9 cellular contexts compared by ENCODE assay signal in the genomic region with DNA sequence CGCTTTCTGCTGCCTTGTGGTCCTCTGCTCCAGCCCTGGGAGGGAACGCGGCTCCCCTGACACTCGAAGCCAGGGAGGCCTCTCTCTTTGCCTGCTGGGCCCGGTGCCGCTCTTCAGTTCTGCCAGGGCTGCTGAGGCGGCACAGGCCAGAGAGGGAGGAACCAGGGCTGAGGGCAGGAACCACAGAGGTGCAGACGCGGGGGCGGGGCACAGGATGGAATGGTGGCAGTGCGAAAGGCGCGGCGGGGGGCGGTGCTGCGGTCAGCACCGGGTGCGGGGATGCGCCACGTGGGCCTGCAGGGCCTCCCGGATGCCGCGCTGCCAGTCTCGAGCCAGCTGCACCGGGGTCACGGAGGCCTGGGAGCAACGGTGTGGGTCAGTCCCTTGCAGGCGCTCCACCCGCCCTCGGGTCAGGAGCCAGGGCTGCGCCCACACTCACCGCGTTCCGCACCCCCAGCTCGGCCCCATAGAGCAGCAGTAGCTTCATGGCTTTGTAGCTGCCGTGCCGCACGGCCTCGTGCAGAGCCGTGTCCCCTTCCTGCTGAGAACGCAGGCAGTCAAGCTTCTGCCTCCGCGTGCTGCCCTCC. TPM values are rescaled to one million over a fixed set of nuclear protein-coding genes. Genes with fewer than 3 reads are reported as not detected.
DNase-seq lines count a peak whose midpoint lies in the region; ATAC-seq and TF ChIP-seq lines count a peak whose summit lies in the region.
"Had no signal": no experiment of that assay in that cellular context is flagged by ENCODE, and none has a peak within 500 bp of the region (broad histone marks: within the 10 kb centered on the region; RNA-seq: fewer than 3 reads in every experiment).

No MANE protein-coding gene starts in this region.

- H3K4me3 ChIP-seq in NB4 (ENCODE audit: low read depth, low read length) = no peak overlapping the region
- H3K4me3 ChIP-seq in mucosa of descending colon = no peak overlapping the region

- no peaks in the 10 kb centered on the region for H3K9me3 Mint-ChIP-seq in stimulated activated naive CD8-positive, alpha-beta T cell treated with anti-CD3 and anti-CD28 coated beads, Interleukin-15, Interleukin-2, amounts not matched to agents 100 ng/mL and 50 ng/mL, for 24 hours

- ATAC-seq in GM19397 (IDR thresholded peaks at IDR 0.05; ENCODE audit: unreplicated experiment) (peak; percentile 70), mucosa of descending colon (peak; percentile 92), GM18858 (IDR thresholded peaks at IDR 0.05; ENCODE audit: unreplicated experiment) (no peak), HG03139 (IDR thresholded peaks at IDR 0.05; ENCODE audit: unreplicated experiment) (no peak)

- TF ChIP-seq CTCF in NB4 (IDR thresholded peaks at IDR 0.05; ENCODE audit: low read depth, low read length) (no peak), mucosa of descending colon (IDR thresholded peaks at IDR 0.05) (no peak)

- peaks cover 11% of the 10 kb centered on the region for H3K36me3 Mint-ChIP-seq in stimulated activated naive CD8-positive, alpha-beta T cell treated with anti-CD3 and anti-CD28 coated beads, Interleukin-15, Interleukin-2, amounts not matched to agents 100 ng/mL and 50 ng/mL, for 24 hours (ENCODE audit: low read depth)

- peaks cover 11% of the 10 kb centered on the region for H3K4me1 ChIP-seq in mucosa of descending colon (ENCODE audit: low read depth)

- DNase-seq in NB4 (ENCODE audit: low read depth) (peak; percentile 84), mucosa of descending colon (peak; percentile 86 to 91 (median 87)), NCI-H345 (lab: John Stamatoyannopoulos, UW) (no peak)
- peak; percentile 68 to 72 for DNase-seq in activated T-helper 1 cell treated with anti-CD3 and anti-CD28 coated beads, Interleukin-2, amount 50 U/mL, for 16 hours (ENCODE audit: low read depth in 1 of 2, low spot score in 1 of 2)

- peak overlapping the region; percentile 49 for H3K27ac Mint-ChIP-seq in stimulated activated naive CD8-positive, alpha-beta T cell treated with anti-CD3 and anti-CD28 coated beads, Interleukin-15, Interleukin-2, amounts not matched to agents 100 ng/mL and 50 ng/mL, for 24 hours

- no peaks in the 10 kb centered on the region for H3K36me3 ChIP-seq in mucosa of descending colon (ENCODE audit: low read depth)

- no peaks in the 10 kb centered on the region for H3K27me3 Mint-ChIP-seq in stimulated activated naive CD8-positive, alpha-beta T cell treated with anti-CD3 and anti-CD28 coated beads, Interleukin-15, Interleukin-2, amounts not matched to agents 100 ng/mL and 50 ng/mL, for 24 hours

- H3K4me3 Mint-ChIP-seq in stimulated activated naive CD8-positive, alpha-beta T cell treated with anti-CD3 and anti-CD28 coated beads, Interleukin-15, Interleukin-2, amounts not matched to agents 100 ng/mL and 50 ng/mL, for 24 hours = no peak overlapping the region

- intact Hi-C loops in mucosa of descending colon (cut with DNase I, micrococcal nuclease) = no loop called here

- no peaks in the 10 kb centered on the region for H3K9me3 ChIP-seq in mucosa of descending colon
- H3K9me3 ChIP-seq: heart right ventricle had no signal

- TF ChIP-seq POLR2A in NB4 (IDR thresholded peaks at IDR 0.05; ENCODE audit: extremely low read depth, insufficient read length) = no peak

- peaks cover 19% of the 10 kb centered on the region for H3K4me1 Mint-ChIP-seq in stimulated activated naive CD8-positive, alpha-beta T cell treated with anti-CD3 and anti-CD28 coated beads, Interleukin-15, Interleukin-2, amounts not matched to agents 100 ng/mL and 50 ng/mL, for 24 hours (ENCODE audit: low read depth)

RNA-seq across cellular contexts. Expression of a gene that starts 4.4 kb away (rescaled TPM):
- 1 to 10 TPM; 3.2 to 5.1 (median 4.9) TPM for total RNA-seq in mucosa of descending colon

RNA-seq across cellular contexts. Expression of a gene that starts 18.4 kb away (rescaled TPM):
- total RNA-seq in mucosa of descending colon = 10 to 100 TPM; 11.2 to 14.1 (median 12.2) TPM

RNA-seq across cellular contexts. Expression of a gene that starts 23.3 kb away (rescaled TPM):
- total RNA-seq in mucosa of descending colon = 10 to 100 TPM; 21.2 to 35.5 (median 33.4) TPM

RNA-seq across cellular contexts. Expression of a gene that starts 30.5 kb away (rescaled TPM):
- 10 to 100 TPM; 14.4 to 83.8 (median 17.5) TPM for total RNA-seq in mucosa of descending colon

Comparison
In these comparisons a context has a peak if more than half of its experiments do, and no peak if none do; other contexts are left out.
1. ATAC-seq: peak in GM19397 (single experiment) and mucosa of descending colon (single experiment); none in GM18858 (single experiment) and HG03139 (single experiment).